Comparison of ENCODE assay signal across 17 cellular contexts in the genomic region with DNA sequence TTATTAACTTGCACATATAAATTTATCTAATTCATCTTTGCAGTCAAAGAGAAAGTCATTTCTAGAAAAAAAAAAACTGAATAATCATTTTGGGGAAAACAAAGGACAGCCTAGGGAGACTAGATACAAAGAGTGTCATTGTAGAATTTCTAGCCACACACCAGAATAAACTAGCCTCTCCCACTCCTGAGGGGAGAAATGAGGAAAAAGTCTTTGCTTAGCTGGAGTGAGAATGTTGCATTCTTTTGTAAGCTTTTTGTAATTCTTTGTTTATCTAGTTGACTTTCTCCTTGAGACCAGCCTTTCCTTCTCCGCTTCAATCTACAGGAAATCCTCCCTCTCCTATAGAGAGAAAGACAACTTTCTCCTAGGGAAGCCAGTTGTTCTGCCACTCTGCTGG. TPM values are rescaled to one million over a fixed set of nuclear protein-coding genes. Genes with fewer than 3 reads are reported as not detected.
DNase-seq lines count a peak whose midpoint lies in the region; ATAC-seq, FAIRE-seq and TF ChIP-seq lines count a peak whose summit lies in the region.
"Had no signal": no experiment of that assay in that cellular context is flagged by ENCODE, and none has a peak within 500 bp of the region (broad histone marks: within the 10 kb centered on the region; RNA-seq: fewer than 3 reads in every experiment).

No MANE protein-coding gene starts in this region.

- peak overlapping the region; percentile 12 for H3T11ph ChIP-seq in H9 (ENCODE audit: low read length)

- H4K20me1 ChIP-seq in H9 (ENCODE audit: control insufficient read depth, insufficient read depth, insufficient read length) (no peaks in the 10 kb centered on the region), keratinocyte (ENCODE audit: control insufficient read depth, extremely low read depth, insufficient read depth, low read length) (no peaks in the 10 kb centered on the region)

- H3K56ac ChIP-seq in H9 (ENCODE audit: insufficient read length, low read depth, low read length) = no peak overlapping the region

- H3K79me2 ChIP-seq in H9 (ENCODE audit: insufficient read depth, low read length) = no peaks in the 10 kb centered on the region
- H3K79me2 ChIP-seq in keratinocyte (ENCODE audit: control insufficient read depth, insufficient read depth, low read length) = no peaks in the 10 kb centered on the region

- no peaks in the 10 kb centered on the region for H3K36me3 ChIP-seq in keratinocyte (ENCODE audit: control insufficient read depth in 2 of 2, extremely low read depth in 1 of 2, insufficient read depth in 2 of 2, low read length in 2 of 2)
- H3K36me3 ChIP-seq: heart left ventricle, stomach had no signal

- H3K36me3 Mint-ChIP-seq in H9 (ENCODE audit: insufficient read depth in 1 of 3, low read depth in 3 of 3) = no peaks in the 10 kb centered on the region
- H3K36me3 Mint-ChIP-seq: activated CD4-positive, alpha-beta memory T cell treated with anti-CD3 and anti-CD28 coated beads for 36 hours; activated naive CD8-positive, alpha-beta T cell treated with anti-CD3 and anti-CD28 coated beads, Interleukin-2, amount 10 ng/mL, durations not matched to agents 7 days and 5 days had no signal

- H3K4ac ChIP-seq in H9 (ENCODE audit: low read depth, low read length) = no peak overlapping the region

- no CpG with 5 or more reads among the region's 1 CpG for WGBS in H9 (ENCODE audit: extremely low coverage, insufficient read length, low lambda C conversion rate)

- H2BK5ac ChIP-seq in H9 (ENCODE audit: insufficient read length, low read length) = no peak overlapping the region

- no peak overlapping the region for H4K91ac ChIP-seq in H9 (ENCODE audit: insufficient read length, low read depth, low read length)

- H3K9me3 ChIP-seq in H9 (ENCODE audit: control insufficient read depth, low read depth, low read length) (no peaks in the 10 kb centered on the region), keratinocyte (ENCODE audit: control insufficient read depth, low read depth, low read length) (no peaks in the 10 kb centered on the region)
- H3K9me3 ChIP-seq: heart left ventricle, psoas muscle, stomach had no signal

- no peak overlapping the region for H3K14ac ChIP-seq in H9 (ENCODE audit: insufficient read depth, low read length)

- H3K27ac ChIP-seq in H9 (ENCODE audit: insufficient read length, low read depth, low read length) (no peak overlapping the region), keratinocyte (ENCODE audit: control insufficient read depth, insufficient read depth, low read length) (peak overlapping the region; percentile 2)
- H3K27ac ChIP-seq: heart left ventricle, psoas muscle, stomach had no signal

- H2BK12ac ChIP-seq in H9 (ENCODE audit: insufficient read length, low read depth, low read length) = no peak overlapping the region

- H3K27ac Mint-ChIP-seq in H9 = 0 out of 7 replicates have a peak overlapping the region, but pooled peaks of 1 of the 3 experiments have one; percentile 39
- H3K27ac Mint-ChIP-seq: activated naive CD8-positive, alpha-beta T cell treated with anti-CD3 and anti-CD28 coated beads, Interleukin-2, amount 10 ng/mL, durations not matched to agents 7 days and 5 days had no signal

- H3K9ac ChIP-seq in H9 (ENCODE audit: extremely low read depth, insufficient read length, low read length) (no peak overlapping the region), keratinocyte (ENCODE audit: control insufficient read depth, extremely low read depth, insufficient read depth, low read length) (no peak overlapping the region)

- H3K9me1 ChIP-seq in keratinocyte (ENCODE audit: control insufficient read depth, extremely low read depth, insufficient read depth, low read length) = no peaks in the 10 kb centered on the region

- ATAC-seq in sciatic nerve = peak; percentile 88

- H2AFZ ChIP-seq in H9 (ENCODE audit: low read length) = no peak overlapping the region
- no peak overlapping the region for H2AFZ ChIP-seq in keratinocyte (ENCODE audit: control insufficient read depth, low read length)

- no peak overlapping the region for H4K8ac ChIP-seq in H9 (replicated peaks; ENCODE audit: insufficient read length, low read depth, low read length)

- DNase-seq in H9 (no peak), astrocyte of the spinal cord (ENCODE audit: low read depth, low spot score) (peak; percentile 12), keratinocyte (ENCODE audit: low read depth, low spot score) (no peak), sciatic nerve (ENCODE audit: low spot score) (no peak), OCI-M2 (lab: John Stamatoyannopoulos, UW; ENCODE audit: unreplicated experiment) (no peak), cardiac septum (ENCODE audit: low spot score) (no peak), HCEC 1CT (no peak), NCI-H748 treated with DMSO at 0.1 percent for 48 hours (lab: John Stamatoyannopoulos, UW) (no peak)
- DNase-seq: activated CD4-positive, alpha-beta memory T cell treated with anti-CD3 and anti-CD28 coated beads for 36 hours; activated naive CD8-positive, alpha-beta T cell treated with anti-CD3 and anti-CD28 coated beads, Interleukin-2, amount 10 ng/mL, durations not matched to agents 7 days and 5 days; activated T-cell treated with anti-CD3 and anti-CD28 coated beads, Interleukin-2, amount 50 U/mL, for 72 hours; GDM1; heart left ventricle; kidney; NCI-H1092; psoas muscle; stomach had no signal

- no peak overlapping the region for H2BK20ac ChIP-seq in H9 (ENCODE audit: low read depth, low read length, poor library complexity, severe bottlenecking)

- intact Hi-C loops in sciatic nerve (cut with DNase I) (no loop called here), cardiac septum (cut with DNase I) (no loop called here)

- dilution Hi-C loops in keratinocyte (cut with MboI; ENCODE audit: extremely low pct_ligation_motif_present, low sequenced_read_pairs) = no loop called here

- no peaks in the 10 kb centered on the region for H3K4me1 ChIP-seq in H9 (ENCODE audit: insufficient read depth, low read length)
- H3K4me1 ChIP-seq in keratinocyte (ENCODE audit: control insufficient read depth, extremely low read depth, insufficient read depth, low read length) = peaks cover 14% of the 10 kb centered on the region
- H3K4me1 ChIP-seq: heart left ventricle, psoas muscle had no signal

- H3K23me2 ChIP-seq in H9 (ENCODE audit: insufficient read length, low read depth, low read length, poor library complexity, severe bottlenecking) = no peaks in the 10 kb centered on the region

- no peak overlapping the region for H3K23ac ChIP-seq in H9 (ENCODE audit: insufficient read length, low read depth, low read length)

- no peak overlapping the region for H3K4me3 ChIP-seq in astrocyte of the spinal cord (ENCODE audit: low read depth, low read length)
- no peak overlapping the region for H3K4me3 ChIP-seq in keratinocyte (ENCODE audit: control insufficient read depth in 2 of 3, extremely low read depth in 1 of 3, insufficient read depth in 2 of 3, low read depth in 1 of 3, low read length in 3 of 3)
- H3K4me3 ChIP-seq: heart left ventricle, psoas muscle, stomach had no signal

- H3K27me3 Mint-ChIP-seq in H9 (ENCODE audit: low read depth) = peaks cover 3% of the 10 kb centered on the region; the same call in 1 of the 2 replicates

- H3K79me1 ChIP-seq in H9 (ENCODE audit: insufficient read depth, low read depth, low read length, poor library complexity, severe bottlenecking) = no peaks in the 10 kb centered on the region

- in situ Hi-C loops in astrocyte of the spinal cord (cut with HindIII; ENCODE audit: low sequenced_read_pairs) = no loop called here

- H3K9me3 Mint-ChIP-seq in H9 = no peaks in the 10 kb centered on the region; a peak in 1 of 5 replicates
- H3K9me3 Mint-ChIP-seq: activated CD4-positive, alpha-beta memory T cell treated with anti-CD3 and anti-CD28 coated beads for 36 hours; activated naive CD8-positive, alpha-beta T cell treated with anti-CD3 and anti-CD28 coated beads, Interleukin-2, amount 10 ng/mL, durations not matched to agents 7 days and 5 days; activated T-cell treated with anti-CD3 and anti-CD28 coated beads, Interleukin-2, amount 50 U/mL, for 72 hours had no signal

- TF ChIP-seq CTCF in H9 (conservative IDR thresholded peaks at IDR 0.05) (no peak), astrocyte of the spinal cord (IDR thresholded peaks at IDR 0.05; ENCODE audit: low read depth, low read length) (no peak), keratinocyte (optimal IDR thresholded peaks at IDR 0.05 in 1 of 3, IDR thresholded peaks at IDR 0.05 in 1 of 3, conservative IDR thresholded peaks at IDR 0.05 in 1 of 3; ENCODE audit: extremely low read depth in 1 of 3, insufficient read depth in 2 of 3, low read length in 3 of 3) (no peak)

- peaks cover 4 to 6% of the 10 kb centered on the region in 2 experiments; a peak in 3 of 4 replicates for H3K4me1 Mint-ChIP-seq in H9
- H3K4me1 Mint-ChIP-seq: activated naive CD8-positive, alpha-beta T cell treated with anti-CD3 and anti-CD28 coated beads, Interleukin-2, amount 10 ng/mL, durations not matched to agents 7 days and 5 days had no signal

- H2AK5ac ChIP-seq in H9 (ENCODE audit: insufficient read length, low read length) = no peak overlapping the region

- no peak overlapping the region for H2BK120ac ChIP-seq in H9 (ENCODE audit: low read depth, low read length, poor library complexity, severe bottlenecking)

- no peak overlapping the region for H3K4me2 ChIP-seq in H9 (ENCODE audit: insufficient read depth, insufficient read length, low read length)
- peak overlapping the region; percentile 54 for H3K4me2 ChIP-seq in keratinocyte (ENCODE audit: control insufficient read depth, extremely low read depth, insufficient read depth, low read depth, low read length)

- no peak overlapping the region for H4K5ac ChIP-seq in H9 (ENCODE audit: insufficient read length, low read depth, low read length)

- no peaks in the 10 kb centered on the region for H3K27me3 ChIP-seq in H9 (ENCODE audit: insufficient read depth, low read length)
- no peaks in the 10 kb centered on the region for H3K27me3 ChIP-seq in keratinocyte (ENCODE audit: control insufficient read depth, extremely low read depth, insufficient read depth, low read length)
- H3K27me3 ChIP-seq: heart left ventricle, stomach had no signal

- no peak overlapping the region for H2BK15ac ChIP-seq in H9 (ENCODE audit: low read depth, low read length)

- H3K18ac ChIP-seq in H9 (ENCODE audit: insufficient read length, low read depth, low read length) = no peak overlapping the region

- FAIRE-seq in keratinocyte (lab: Jason Lieb, UNC) = no peak
- FAIRE-seq: kidney had no signal

- H3K4me3 Mint-ChIP-seq in H9 = no peak overlapping the region
- H3K4me3 Mint-ChIP-seq: activated CD4-positive, alpha-beta memory T cell treated with anti-CD3 and anti-CD28 coated beads for 36 hours; activated naive CD8-positive, alpha-beta T cell treated with anti-CD3 and anti-CD28 coated beads, Interleukin-2, amount 10 ng/mL, durations not matched to agents 7 days and 5 days; activated T-cell treated with anti-CD3 and anti-CD28 coated beads, Interleukin-2, amount 50 U/mL, for 72 hours had no signal

RNA-seq across cellular contexts. Expression of a gene that starts 15.9 kb away (rescaled TPM):
- 29.9 and 30.9 TPM in 2 replicates for total RNA-seq in H9 (2021)
- 2.0 to 4.1 TPM (median 2.9 TPM) in 3 replicates for polyA plus RNA-seq in keratinocyte
- 28.0 TPM for polyA plus RNA-seq in keratinocyte (2011; ENCODE audit: low read depth)
- 1.2 and 1.8 TPM in 2 replicates for polyA plus RNA-seq in keratinocyte (2011; cell fraction: cytosol; rRNA removed)
- 11.2 and 11.8 TPM in 2 replicates for polyA plus RNA-seq in keratinocyte (2011; cell fraction: nucleus; rRNA removed)
- 5.5 and 22.1 TPM in 2 replicates for polyA plus RNA-seq in keratinocyte (2012; ENCODE audit: low replicate concordance)
- 1.6 to 9.2 TPM (median 4.0 TPM) in 3 replicates for polyA minus RNA-seq in keratinocyte
- polyA minus RNA-seq in keratinocyte (2011; cell fraction: cytosol; rRNA and poly(A)+ RNA removed) = 1.2 TPM
- 3.5 and 4.7 TPM in 2 replicates for polyA minus RNA-seq in keratinocyte (2011; cell fraction: nucleus; rRNA and poly(A)+ RNA removed)
- 2.0 TPM for total RNA-seq in sciatic nerve
- 0.19 TPM for total RNA-seq in cardiac septum

RNA-seq across cellular contexts. Expression of a gene that starts 36.0 kb away (rescaled TPM):
- total RNA-seq in H9 (2021) (93.0 and 102 TPM in 2 replicates), sciatic nerve (165 TPM), cardiac septum (54.4 TPM)
- polyA plus RNA-seq in keratinocyte = 24.9 to 29.9 TPM (median 28.8 TPM) in 3 replicates
- polyA plus RNA-seq in keratinocyte (2011; ENCODE audit: low read depth) = 11.9 TPM
- polyA plus RNA-seq in keratinocyte (2011; cell fraction: cytosol; rRNA removed) = 8.9 and 12.5 TPM in 2 replicates
- polyA plus RNA-seq in keratinocyte (2011; cell fraction: nucleus; rRNA removed) = 117 and 126 TPM in 2 replicates
- polyA plus RNA-seq in keratinocyte (2012; ENCODE audit: low replicate concordance) = 14.4 and 18.6 TPM in 2 replicates
- polyA minus RNA-seq in keratinocyte = 53.3 to 105 TPM (median 69.6 TPM) in 3 replicates
- polyA minus RNA-seq in keratinocyte (2011; cell fraction: cytosol; rRNA and poly(A)+ RNA removed) = 11.9 TPM
- polyA minus RNA-seq in keratinocyte (2011; cell fraction: nucleus; rRNA and poly(A)+ RNA removed) = 38.3 and 84.5 TPM in 2 replicates

RNA-seq across cellular contexts. Expression of a gene that starts 44.8 kb away (rescaled TPM):
- total RNA-seq in H9 (2021) = 6.2 and 6.5 TPM in 2 replicates
- polyA plus RNA-seq in keratinocyte = 70.0 to 82.3 TPM (median 80.1 TPM) in 3 replicates
- polyA plus RNA-seq in keratinocyte (2011; ENCODE audit: low read depth) = 232 TPM
- 68.6 and 92.2 TPM in 2 replicates for polyA plus RNA-seq in keratinocyte (2011; cell fraction: cytosol; rRNA removed)
- polyA plus RNA-seq in keratinocyte (2011; cell fraction: nucleus; rRNA removed) = 155 and 156 TPM in 2 replicates
- polyA plus RNA-seq in keratinocyte (2012; ENCODE audit: low replicate concordance) = 65.9 and 73.6 TPM in 2 replicates
- polyA minus RNA-seq in keratinocyte = 52.3 to 67.8 TPM (median 57.4 TPM) in 3 replicates
- 54.3 TPM for polyA minus RNA-seq in keratinocyte (2011; cell fraction: cytosol; rRNA and poly(A)+ RNA removed)
- polyA minus RNA-seq in keratinocyte (2011; cell fraction: nucleus; rRNA and poly(A)+ RNA removed) = 52.9 and 96.0 TPM in 2 replicates
- total RNA-seq in sciatic nerve = 3.2 TPM
- 4.3 TPM for total RNA-seq in cardiac septum

Comparison
In these comparisons a context has a peak if more than half of its experiments do, and no peak if none do; other contexts are left out.
1. RNA of a gene that starts 15.9 kb away (total RNA-seq): 29.9 to 30.9 TPM in H9; 2.0 TPM in sciatic nerve (single experiment) and 0.19 TPM in cardiac septum (single experiment); every median in the first group is over 10 times any median in the second.